20 cellular contexts compared by ENCODE assay signal in the genomic region with DNA sequence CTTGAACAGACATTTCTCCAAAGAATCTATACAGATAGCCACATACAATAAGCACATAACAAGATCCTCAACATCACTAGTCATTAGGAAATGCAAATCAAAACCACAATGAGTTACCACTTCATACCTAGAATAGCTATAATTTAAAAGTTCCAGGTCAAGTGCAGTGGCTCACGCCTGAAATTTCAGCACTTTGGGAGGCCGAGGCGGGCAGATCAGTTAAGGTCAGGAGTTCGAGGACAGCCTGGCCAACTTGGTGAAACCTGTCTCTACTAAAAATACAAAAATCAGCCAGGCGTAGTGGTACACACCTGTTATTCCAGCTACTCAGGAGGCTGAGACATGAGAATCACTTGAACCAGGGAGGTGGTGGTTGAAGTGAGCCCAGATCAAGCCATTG. TPM values are rescaled to one million over a fixed set of nuclear protein-coding genes. Genes with fewer than 3 reads are reported as not detected.
A peak's percentile ranks its signal among the peaks of the same experiment; 100 is the strongest.
DNase-seq lines count a peak whose midpoint lies in the region; ATAC-seq lines count a peak whose summit lies in the region.
"Had no signal": no experiment of that assay in that cellular context is flagged by ENCODE, and none has a peak within 500 bp of the region (broad histone marks: within the 10 kb centered on the region; RNA-seq: fewer than 3 reads in every experiment).

No MANE protein-coding gene starts in this region.

- H3K9me2 ChIP-seq in Karpas-422 (replicated peaks; ENCODE audit: insufficient read depth, low read length) = no peaks in the 10 kb centered on the region

- peak overlapping the region; percentile 36 for H3K4me2 ChIP-seq in Karpas-422 (ENCODE audit: low read depth, low read length, poor library complexity, severe bottlenecking)
- H3K4me2 ChIP-seq: BLaER1 treated with 17β-estradiol and CSF1 and Interleukin-3, amounts not matched to agents 10 nM and 100 nM; GM23338 had no signal

- peaks cover 23% of the 10 kb centered on the region for H3K4me1 Mint-ChIP-seq in activated T-cell treated with anti-CD3 and anti-CD28 coated beads, Interleukin-2, amount 50 U/mL, for 72 hours (ENCODE audit: low read depth)
- peaks cover 10% of the 10 kb centered on the region for H3K4me1 Mint-ChIP-seq in activated T-helper 17 cell treated with anti-CD3 and anti-CD28 coated beads, Interleukin-2, amount 50 U/mL, for 72 hours
- H3K4me1 Mint-ChIP-seq in stimulated activated naive B cell treated with anti-CD40 and anti-IgM and Interleukin-4, amounts not matched to agents 10 μg/mL and 1 μg/mL and 100 μg/mL, for 72 hours = peaks cover 19 to 46% of the 10 kb centered on the region in 2 donors
- H3K4me1 Mint-ChIP-seq: GM23338, H9 had no signal

- H3K4me3 ChIP-seq in Karpas-422 (ENCODE audit: low read length) = no peak overlapping the region
- H3K4me3 ChIP-seq: BLaER1 treated with 17β-estradiol and CSF1 and Interleukin-3, amounts not matched to agents 10 nM and 100 nM; GM23338; MG63 had no signal

- no peak overlapping the region for H3K4me3 Mint-ChIP-seq in activated T-cell treated with anti-CD3 and anti-CD28 coated beads, Interleukin-2, amount 50 U/mL, for 72 hours
- no peak overlapping the region for H3K4me3 Mint-ChIP-seq in activated T-helper 17 cell treated with anti-CD3 and anti-CD28 coated beads, Interleukin-2, amount 50 U/mL, for 72 hours
- H3K4me3 Mint-ChIP-seq in stimulated activated naive B cell treated with anti-CD40 and anti-IgM and Interleukin-4, amounts not matched to agents 10 μg/mL and 1 μg/mL and 100 μg/mL, for 72 hours = peak overlapping the region; percentile 22 to 29
- H3K4me3 Mint-ChIP-seq: CD4-positive, alpha-beta T cell; GM23338; H9; T-cell had no signal

- no peaks in the 10 kb centered on the region for H3K36me3 ChIP-seq in Karpas-422 (ENCODE audit: insufficient read depth, low read length)
- H3K36me3 ChIP-seq: MG63 had no signal

- H3K9me3 ChIP-seq in Karpas-422 (ENCODE audit: low read length) = no peaks in the 10 kb centered on the region
- H3K9me3 ChIP-seq: MG63 had no signal

- H3K79me2 ChIP-seq in Karpas-422 (ENCODE audit: low read length) = peaks cover 48% of the 10 kb centered on the region

- H3K27me3 ChIP-seq in Karpas-422 (ENCODE audit: low read length) = no peaks in the 10 kb centered on the region
- H3K27me3 ChIP-seq: BLaER1 treated with 17β-estradiol and CSF1 and Interleukin-3, amounts not matched to agents 10 nM and 100 nM; MG63 had no signal

- H2AFZ ChIP-seq in Karpas-422 (ENCODE audit: low read length) = no peak overlapping the region
- H2AFZ ChIP-seq: GM23338 had no signal

- H3K4me1 ChIP-seq in Karpas-422 (ENCODE audit: low read length) = peaks cover 10% of the 10 kb centered on the region

- no peak overlapping the region for H3K9ac ChIP-seq in Karpas-422 (ENCODE audit: low read length)
- H3K9ac ChIP-seq: BLaER1 treated with 17β-estradiol and CSF1 and Interleukin-3, amounts not matched to agents 10 nM and 100 nM had no signal

- no peak for ATAC-seq in activated T-cell treated with anti-CD3 and anti-CD28 coated beads, Interleukin-2, amount 50 U/mL, for 72 hours (replicated peaks in 1 of 2)
- peak; percentile 31 for ATAC-seq in activated T-helper 17 cell treated with anti-CD3 and anti-CD28 coated beads, Interleukin-2, amount 50 U/mL, for 72 hours (replicated peaks)
- peak; percentile 68 for ATAC-seq in stimulated activated naive B cell treated with anti-CD40 and anti-IgM and Interleukin-4, amounts not matched to agents 10 μg/mL and 1 μg/mL and 100 μg/mL, for 72 hours (replicated peaks)
- ATAC-seq: GM23338, T-cell had no signal

- peak overlapping the region; percentile 56 for H3K27ac ChIP-seq in Karpas-422 (ENCODE audit: low read length)
- H3K27ac ChIP-seq: BLaER1 treated with 17β-estradiol and CSF1 and Interleukin-3, amounts not matched to agents 10 nM and 100 nM had no signal

- peak overlapping the region; percentile 31 for H3K27ac Mint-ChIP-seq in activated T-cell treated with anti-CD3 and anti-CD28 coated beads, Interleukin-2, amount 50 U/mL, for 72 hours
- H3K27ac Mint-ChIP-seq in activated T-helper 17 cell treated with anti-CD3 and anti-CD28 coated beads, Interleukin-2, amount 50 U/mL, for 72 hours = no peak overlapping the region
- no peak overlapping the region for H3K27ac Mint-ChIP-seq in stimulated activated naive B cell treated with anti-CD40 and anti-IgM and Interleukin-4, amounts not matched to agents 10 μg/mL and 1 μg/mL and 100 μg/mL, for 72 hours
- H3K27ac Mint-ChIP-seq: CD4-positive, alpha-beta T cell; GM23338; H9 had no signal

- H3K27me3 Mint-ChIP-seq in activated T-cell treated with anti-CD3 and anti-CD28 coated beads, Interleukin-2, amount 50 U/mL, for 72 hours (ENCODE audit: low read depth) = no peaks in the 10 kb centered on the region
- H3K27me3 Mint-ChIP-seq in activated T-helper 17 cell treated with anti-CD3 and anti-CD28 coated beads, Interleukin-2, amount 50 U/mL, for 72 hours = no peaks in the 10 kb centered on the region
- no peaks in the 10 kb centered on the region for H3K27me3 Mint-ChIP-seq in stimulated activated naive B cell treated with anti-CD40 and anti-IgM and Interleukin-4, amounts not matched to agents 10 μg/mL and 1 μg/mL and 100 μg/mL, for 72 hours
- H3K27me3 Mint-ChIP-seq: CD4-positive, alpha-beta T cell; T-cell had no signal

- peaks cover 0 to 3% of the 10 kb centered on the region in 2 donors for H3K36me3 Mint-ChIP-seq in activated T-cell treated with anti-CD3 and anti-CD28 coated beads, Interleukin-2, amount 50 U/mL, for 72 hours (ENCODE audit: insufficient read depth in 2 of 2)
- H3K36me3 Mint-ChIP-seq in activated T-helper 17 cell treated with anti-CD3 and anti-CD28 coated beads, Interleukin-2, amount 50 U/mL, for 72 hours (ENCODE audit: low read depth) = peaks cover 14% of the 10 kb centered on the region
- H3K36me3 Mint-ChIP-seq in stimulated activated naive B cell treated with anti-CD40 and anti-IgM and Interleukin-4, amounts not matched to agents 10 μg/mL and 1 μg/mL and 100 μg/mL, for 72 hours = peaks cover 3 to 23% of the 10 kb centered on the region in 2 donors

- no peak for DNase-seq in activated T-cell treated with anti-CD3 and anti-CD28 coated beads, Interleukin-2, amount 50 U/mL, for 72 hours
- DNase-seq in activated T-cell treated with anti-CD3 and anti-CD28 coated beads, Interleukin-2, amount 50 U/mL, for 48 hours = no peak
- DNase-seq in Karpas-422 (peak; percentile 63), hypothalamus (lab: John Stamatoyannopoulos, UW) (no peak), midbrain (lab: John Stamatoyannopoulos, UW) (no peak), hepatic stellate cell (ENCODE audit: low spot score) (no peak)
- no peak for DNase-seq in stimulated activated naive B cell treated with anti-CD40 and anti-IgM and Interleukin-4, amounts not matched to agents 10 μg/mL and 1 μg/mL and 100 μg/mL, for 72 hours
- DNase-seq: CD4-positive, alpha-beta T cell; DMS53; H9; KBM-7; MG63; NCI-H1694; NCI-H2029 treated with DMSO at 0.1 percent for 48 hours; NCI-H526 treated with DMSO at 0.1 percent for 48 hours; Right ventricle myocardium superior; T-cell had no signal

- H3K9me3 Mint-ChIP-seq in activated T-cell treated with anti-CD3 and anti-CD28 coated beads, Interleukin-2, amount 50 U/mL, for 72 hours = no peaks in the 10 kb centered on the region
- H3K9me3 Mint-ChIP-seq in activated T-helper 17 cell treated with anti-CD3 and anti-CD28 coated beads, Interleukin-2, amount 50 U/mL, for 72 hours = no peaks in the 10 kb centered on the region
- no peaks in the 10 kb centered on the region for H3K9me3 Mint-ChIP-seq in stimulated activated naive B cell treated with anti-CD40 and anti-IgM and Interleukin-4, amounts not matched to agents 10 μg/mL and 1 μg/mL and 100 μg/mL, for 72 hours
- H3K9me3 Mint-ChIP-seq: CD4-positive, alpha-beta T cell; GM23338; H9; T-cell had no signal

- no peaks in the 10 kb centered on the region for H4K20me1 ChIP-seq in Karpas-422 (ENCODE audit: insufficient read depth, low read depth, low read length)

RNA-seq across cellular contexts. Expression of a gene that starts 19.9 kb away (rescaled TPM):
- 10 to 100 TPM; 17.1 to 24.8 TPM for total RNA-seq in activated T-cell treated with anti-CD3 and anti-CD28 coated beads, Interleukin-2, amount 50 U/mL, for 72 hours
- 9.3 and 10.7 TPM in 2 replicates for total RNA-seq in Karpas-422 (2014; rRNA removed; shearing (Covaris generic); ENCODE audit: low replicate concordance)
- total RNA-seq in activated T-helper 17 cell treated with anti-CD3 and anti-CD28 coated beads, Interleukin-2, amount 50 U/mL, for 72 hours = 10 to 100 TPM; 18.4 to 21.0 TPM

RNA-seq across cellular contexts. Expression of a gene that starts 20.2 kb away (rescaled TPM):
- total RNA-seq in activated T-cell treated with anti-CD3 and anti-CD28 coated beads, Interleukin-2, amount 50 U/mL, for 72 hours = under 1 TPM; 0.39 to 0.86 TPM
- total RNA-seq in Karpas-422 (2014; rRNA removed; shearing (Covaris generic); ENCODE audit: low replicate concordance) = 0.52 and 1.1 TPM in 2 replicates
- under 1 TPM in 1 of 2 donors, not detected in 1; 0.26 TPM for total RNA-seq in activated T-helper 17 cell treated with anti-CD3 and anti-CD28 coated beads, Interleukin-2, amount 50 U/mL, for 72 hours

RNA-seq across cellular contexts. Expression of a gene that starts 55.6 kb away (rescaled TPM):
- total RNA-seq in activated T-cell treated with anti-CD3 and anti-CD28 coated beads, Interleukin-2, amount 50 U/mL, for 72 hours = 10 to 100 TPM; 31.7 to 39.2 TPM
- total RNA-seq in Karpas-422 (2014; rRNA removed; shearing (Covaris generic); ENCODE audit: low replicate concordance) = 57.1 and 89.9 TPM in 2 replicates
- total RNA-seq in activated T-helper 17 cell treated with anti-CD3 and anti-CD28 coated beads, Interleukin-2, amount 50 U/mL, for 72 hours = 10 to 100 TPM; 29.9 to 51.6 TPM

Comparison
In these comparisons a context has a peak if more than half of its experiments do, and no peak if none do; other contexts are left out.
1. ATAC-seq: peak in activated T-helper 17 cell treated with anti-CD3 and anti-CD28 coated beads, Interleukin-2, amount 50 U/mL, for 72 hours (single experiment) and stimulated activated naive B cell treated with anti-CD40 and anti-IgM and Interleukin-4, amounts not matched to agents 10 μg/mL and 1 μg/mL and 100 μg/mL, for 72 hours (2 of 2); none in activated T-cell treated with anti-CD3 and anti-CD28 coated beads, Interleukin-2, amount 50 U/mL, for 72 hours (0 of 2).
2. H3K4me3 Mint-ChIP-seq: peak in stimulated activated naive B cell treated with anti-CD40 and anti-IgM and Interleukin-4, amounts not matched to agents 10 μg/mL and 1 μg/mL and 100 μg/mL, for 72 hours (2 of 2); none in activated T-cell treated with anti-CD3 and anti-CD28 coated beads, Interleukin-2, amount 50 U/mL, for 72 hours (0 of 2) and activated T-helper 17 cell treated with anti-CD3 and anti-CD28 coated beads, Interleukin-2, amount 50 U/mL, for 72 hours (single experiment).